Comparison of ENCODE assay signal across 8 cellular contexts in genomic region chr5:80959768-80960442, GRCh38. TPM values are rescaled to one million over a fixed set of nuclear protein-coding genes. Genes with fewer than 3 reads are reported as not detected.
A peak's percentile ranks its signal among the peaks of the same experiment; 100 is the strongest.
DNase-seq lines count a peak whose midpoint lies in the region; ATAC-seq and TF ChIP-seq lines count a peak whose summit lies in the region.

Gene RASGRF2 (plus strand): TSS chr5:80960363. CDS start chr5:80960739, 376 bp downstream.

- H3K4me1 Mint-ChIP-seq in HFFc6 (ENCODE audit: low read depth) (peaks cover 45% of the 10 kb centered on the region), chondrocyte (ENCODE audit: low read depth) (peaks cover 13% of the 10 kb centered on the region)

- peak within 1 kb of the TSS; percentile 80 for H3K27ac ChIP-seq in layer of hippocampus (ENCODE audit: low read depth, low read length)

- H3K27me3 ChIP-seq in layer of hippocampus (ENCODE audit: control insufficient read depth, insufficient read depth, low read length), result no peaks in the 10 kb centered on the region

- H3K36me3 Mint-ChIP-seq in HFFc6 (ENCODE audit: low read depth), result peaks cover 10% of the 10 kb centered on the region
- H3K36me3 Mint-ChIP-seq in chondrocyte (ENCODE audit: low read depth), result peaks cover 6% of the 10 kb centered on the region

- ATAC-seq in GM21619 (IDR thresholded peaks at IDR 0.05; ENCODE audit: unreplicated experiment), result no peak
- ATAC-seq in GM18867 (IDR thresholded peaks at IDR 0.05; ENCODE audit: unreplicated experiment), result no peak

- H3K27me3 Mint-ChIP-seq in HFFc6 (ENCODE audit: insufficient read depth) (peaks cover 17% of the 10 kb centered on the region), chondrocyte (ENCODE audit: low read depth) (peaks cover 51% of the 10 kb centered on the region)

- DNase-seq in HFFc6, result no peak
- peak; percentile 40 for DNase-seq in activated CD4-positive, alpha-beta T cell treated with anti-CD3 and anti-CD28 coated beads for 1 hour
- no peak for DNase-seq in chondrocyte (ENCODE audit: low spot score)
- DNase-seq in stimulated activated CD4-positive, alpha-beta T cell treated with anti-CD3 and anti-CD28 coated beads, Interleukin-1b, Interleukin-23, amount 100 ng/mL, for 48 hours, result peak; percentile 56
- DNase-seq in NCI-H128 (lab: John Stamatoyannopoulos, UW; ENCODE audit: unreplicated experiment), result no peak

- no peak for TF ChIP-seq CTCF in HFFc6 (IDR thresholded peaks at IDR 0.05)
- no peak for TF ChIP-seq CTCF in chondrocyte (IDR thresholded peaks at IDR 0.05)

- H3K9me3 Mint-ChIP-seq in HFFc6 (peaks cover 6% of the 10 kb centered on the region; the same call in 1 of the 2 replicates), chondrocyte (ENCODE audit: low read depth) (no peaks in the 10 kb centered on the region)

- H3K4me3 Mint-ChIP-seq in HFFc6 (peak within 1 kb of the TSS; percentile 81), chondrocyte (ENCODE audit: unreplicated experiment) (peak within 1 kb of the TSS; percentile 72)

- no peak within 1 kb of the TSS for H3K27ac Mint-ChIP-seq in HFFc6
- H3K27ac Mint-ChIP-seq in chondrocyte (ENCODE audit: unreplicated experiment), result no peak within 1 kb of the TSS

RNA-seq across cellular contexts. Expression of gene RASGRF2, which starts in this region (rescaled TPM):
- total RNA-seq in HFFc6 (2021; fragmentation: NEBNext Ultra II Directional; extraction: Animal tissue kit (Norgen Biotek cat#: 25700)), result under 1 TPM; 0.21 to 0.97 (median 0.69) TPM
- 0.87 to 2.0 TPM (median 0.92 TPM) in 3 replicates for total RNA-seq in chondrocyte

Comparison
In these comparisons a context has a peak if more than half of its experiments do, and no peak if none do; other contexts are left out.
1. DNase-seq: peak in activated CD4-positive, alpha-beta T cell treated with anti-CD3 and anti-CD28 coated beads for 1 hour (single experiment) and stimulated activated CD4-positive, alpha-beta T cell treated with anti-CD3 and anti-CD28 coated beads, Interleukin-1b, Interleukin-23, amount 100 ng/mL, for 48 hours (single experiment); none in HFFc6 (single experiment), chondrocyte (single experiment) and NCI-H128 (single experiment).